ENCODE assay signal across 2 cellular contexts in the genomic region with DNA sequence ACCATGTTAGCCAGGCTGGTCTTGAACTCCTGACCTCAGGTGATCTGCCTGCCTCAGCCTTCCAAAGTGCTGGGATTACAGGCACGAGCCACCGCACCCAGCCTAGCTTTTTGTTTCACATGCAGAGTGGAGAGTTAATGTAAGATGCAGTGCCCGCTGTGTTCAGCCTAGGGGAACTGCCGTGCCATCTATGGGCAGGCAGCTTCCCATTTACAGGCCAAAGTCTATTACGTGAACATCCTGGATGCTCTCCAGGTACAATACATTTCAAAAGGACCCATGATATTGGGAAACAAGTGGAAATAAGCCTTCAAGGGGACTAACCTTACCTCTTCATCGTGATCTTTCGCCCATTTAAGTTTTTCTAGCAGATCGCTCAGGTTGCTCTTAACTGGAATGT.
TF ChIP-seq lines count a peak whose summit lies in the region.

No MANE protein-coding gene starts in this region.

TF ChIP-seq in liver, 16 proteins besides CTCF, POLR2A, EP300 and RAD21:
- TF ChIP-seq, protein P1, sequence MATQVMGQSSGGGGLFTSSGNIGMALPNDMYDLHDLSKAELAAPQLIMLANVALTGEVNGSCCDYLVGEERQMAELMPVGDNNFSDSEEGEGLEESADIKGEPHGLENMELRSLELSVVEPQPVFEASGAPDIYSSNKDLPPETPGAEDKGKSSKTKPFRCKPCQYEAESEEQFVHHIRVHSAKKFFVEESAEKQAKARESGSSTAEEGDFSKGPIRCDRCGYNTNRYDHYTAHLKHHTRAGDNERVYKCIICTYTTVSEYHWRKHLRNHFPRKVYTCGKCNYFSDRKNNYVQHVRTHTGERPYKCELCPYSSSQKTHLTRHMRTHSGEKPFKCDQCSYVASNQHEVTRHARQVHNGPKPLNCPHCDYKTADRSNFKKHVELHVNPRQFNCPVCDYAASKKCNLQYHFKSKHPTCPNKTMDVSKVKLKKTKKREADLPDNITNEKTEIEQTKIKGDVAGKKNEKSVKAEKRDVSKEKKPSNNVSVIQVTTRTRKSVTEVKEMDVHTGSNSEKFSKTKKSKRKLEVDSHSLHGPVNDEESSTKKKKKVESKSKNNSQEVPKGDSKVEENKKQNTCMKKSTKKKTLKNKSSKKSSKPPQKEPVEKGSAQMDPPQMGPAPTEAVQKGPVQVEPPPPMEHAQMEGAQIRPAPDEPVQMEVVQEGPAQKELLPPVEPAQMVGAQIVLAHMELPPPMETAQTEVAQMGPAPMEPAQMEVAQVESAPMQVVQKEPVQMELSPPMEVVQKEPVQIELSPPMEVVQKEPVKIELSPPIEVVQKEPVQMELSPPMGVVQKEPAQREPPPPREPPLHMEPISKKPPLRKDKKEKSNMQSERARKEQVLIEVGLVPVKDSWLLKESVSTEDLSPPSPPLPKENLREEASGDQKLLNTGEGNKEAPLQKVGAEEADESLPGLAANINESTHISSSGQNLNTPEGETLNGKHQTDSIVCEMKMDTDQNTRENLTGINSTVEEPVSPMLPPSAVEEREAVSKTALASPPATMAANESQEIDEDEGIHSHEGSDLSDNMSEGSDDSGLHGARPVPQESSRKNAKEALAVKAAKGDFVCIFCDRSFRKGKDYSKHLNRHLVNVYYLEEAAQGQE (IDR thresholded peaks at IDR 0.05), result peak; percentile 84
- TF ChIP-seq HNF4G (IDR thresholded peaks at IDR 0.05) (peak; percentile 86), GABPA (IDR thresholded peaks at IDR 0.05 in 1 of 2, conservative IDR thresholded peaks at IDR 0.05 in 1 of 2) (peak in 1 of 2 donors; percentile 52), HNF4A (conservative IDR thresholded peaks at IDR 0.05) (peak; percentile 94 to 95), SP1 (IDR thresholded peaks at IDR 0.05) (peak; percentile 97), TAF1 (conservative IDR thresholded peaks at IDR 0.05) (peak; percentile 68), FOXA1 (IDR thresholded peaks at IDR 0.05) (peak; percentile 62), NR2F2 (IDR thresholded peaks at IDR 0.05) (no peak), JUND (IDR thresholded peaks at IDR 0.05) (peak; percentile 51 to 80), RXRA (IDR thresholded peaks at IDR 0.05) (peak; percentile 92 to 97), EGR1 (IDR thresholded peaks at IDR 0.05; ENCODE audit: low read depth in 2 of 2) (peak in 1 of 2 donors; percentile 70), FOXA2 (IDR thresholded peaks at IDR 0.05) (peak; percentile 48), YY1 (IDR thresholded peaks at IDR 0.05) (peak; percentile 80)
- TF ChIP-seq, protein P2, sequence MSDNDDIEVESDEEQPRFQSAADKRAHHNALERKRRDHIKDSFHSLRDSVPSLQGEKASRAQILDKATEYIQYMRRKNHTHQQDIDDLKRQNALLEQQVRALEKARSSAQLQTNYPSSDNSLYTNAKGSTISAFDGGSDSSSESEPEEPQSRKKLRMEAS (IDR thresholded peaks at IDR 0.05), result peak; percentile 80
- TF ChIP-seq, protein P3, sequence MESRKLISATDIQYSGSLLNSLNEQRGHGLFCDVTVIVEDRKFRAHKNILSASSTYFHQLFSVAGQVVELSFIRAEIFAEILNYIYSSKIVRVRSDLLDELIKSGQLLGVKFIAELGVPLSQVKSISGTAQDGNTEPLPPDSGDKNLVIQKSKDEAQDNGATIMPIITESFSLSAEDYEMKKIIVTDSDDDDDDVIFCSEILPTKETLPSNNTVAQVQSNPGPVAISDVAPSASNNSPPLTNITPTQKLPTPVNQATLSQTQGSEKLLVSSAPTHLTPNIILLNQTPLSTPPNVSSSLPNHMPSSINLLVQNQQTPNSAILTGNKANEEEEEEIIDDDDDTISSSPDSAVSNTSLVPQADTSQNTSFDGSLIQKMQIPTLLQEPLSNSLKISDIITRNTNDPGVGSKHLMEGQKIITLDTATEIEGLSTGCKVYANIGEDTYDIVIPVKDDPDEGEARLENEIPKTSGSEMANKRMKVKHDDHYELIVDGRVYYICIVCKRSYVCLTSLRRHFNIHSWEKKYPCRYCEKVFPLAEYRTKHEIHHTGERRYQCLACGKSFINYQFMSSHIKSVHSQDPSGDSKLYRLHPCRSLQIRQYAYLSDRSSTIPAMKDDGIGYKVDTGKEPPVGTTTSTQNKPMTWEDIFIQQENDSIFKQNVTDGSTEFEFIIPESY (IDR thresholded peaks at IDR 0.05), result peak; percentile 91
- TF ChIP-seq, protein P4, sequence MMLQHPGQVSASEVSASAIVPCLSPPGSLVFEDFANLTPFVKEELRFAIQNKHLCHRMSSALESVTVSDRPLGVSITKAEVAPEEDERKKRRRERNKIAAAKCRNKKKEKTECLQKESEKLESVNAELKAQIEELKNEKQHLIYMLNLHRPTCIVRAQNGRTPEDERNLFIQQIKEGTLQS (IDR thresholded peaks at IDR 0.05), result peak; percentile 15

TF ChIP-seq in HepG2, 621 proteins besides CTCF, POLR2A, EP300 and RAD21:
- TF ChIP-seq ZNF605 (CRISPR knock-in tag; IDR thresholded peaks at IDR 0.05) (no peak), ZNF777 (CRISPR knock-in tag; IDR thresholded peaks at IDR 0.05) (no peak), ZNF207 (IDR thresholded peaks at IDR 0.05; ENCODE audit: borderline replicate concordance) (no peak), MTF2 (CRISPR knock-in tag; IDR thresholded peaks at IDR 0.05; ENCODE audit: borderline replicate concordance) (no peak), HDAC2 (CRISPR knock-in tag; IDR thresholded peaks at IDR 0.05) (no peak), GFI1 (CRISPR knock-in tag; IDR thresholded peaks at IDR 0.05; ENCODE audit: borderline replicate concordance) (no peak), TOE1 (CRISPR knock-in tag; IDR thresholded peaks at IDR 0.05) (no peak), ZNF644 (CRISPR knock-in tag; IDR thresholded peaks at IDR 0.05; ENCODE audit: low read depth) (no peak), HNRNPL (IDR thresholded peaks at IDR 0.05; ENCODE audit: low read depth, low read length) (no peak), ZNF746 (CRISPR knock-in tag; IDR thresholded peaks at IDR 0.05) (no peak), YY1 (IDR thresholded peaks at IDR 0.05; ENCODE audit: insufficient read depth, insufficient replicate concordance, low read depth, low read length) (no peak), SPEN (CRISPR knock-in tag; IDR thresholded peaks at IDR 0.05; ENCODE audit: low read depth) (no peak), HIVEP1 (CRISPR knock-in tag; IDR thresholded peaks at IDR 0.05) (no peak), BORCS8-MEF2B (CRISPR knock-in tag; IDR thresholded peaks at IDR 0.05) (no peak)
- TF ChIP-seq, protein P5, sequence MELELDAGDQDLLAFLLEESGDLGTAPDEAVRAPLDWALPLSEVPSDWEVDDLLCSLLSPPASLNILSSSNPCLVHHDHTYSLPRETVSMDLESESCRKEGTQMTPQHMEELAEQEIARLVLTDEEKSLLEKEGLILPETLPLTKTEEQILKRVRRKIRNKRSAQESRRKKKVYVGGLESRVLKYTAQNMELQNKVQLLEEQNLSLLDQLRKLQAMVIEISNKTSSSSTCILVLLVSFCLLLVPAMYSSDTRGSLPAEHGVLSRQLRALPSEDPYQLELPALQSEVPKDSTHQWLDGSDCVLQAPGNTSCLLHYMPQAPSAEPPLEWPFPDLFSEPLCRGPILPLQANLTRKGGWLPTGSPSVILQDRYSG (CRISPR knock-in tag; IDR thresholded peaks at IDR 0.05), result no peak
